ENCODE assay signal across 8 cellular contexts in genomic region chr7:156124356-156124755, GRCh38.
"Had no signal": no experiment of that assay in that cellular context is flagged by ENCODE, and none has a peak within 500 bp of the region (broad histone marks: within the 10 kb centered on the region; RNA-seq: fewer than 3 reads in every experiment).

No MANE protein-coding gene starts in this region.

- FAIRE-seq: G401.6, GM12878, GM12891, GM12892, GM18507, GM19239 had no signal

- H3K4me3 ChIP-seq: GM12878 had no signal

- ATAC-seq: GM12878 had no signal

- DNase-seq: GDM1, GF-D8 had no signal
